Comparison of ENCODE assay signal across 1 cellular context in the genomic region with DNA sequence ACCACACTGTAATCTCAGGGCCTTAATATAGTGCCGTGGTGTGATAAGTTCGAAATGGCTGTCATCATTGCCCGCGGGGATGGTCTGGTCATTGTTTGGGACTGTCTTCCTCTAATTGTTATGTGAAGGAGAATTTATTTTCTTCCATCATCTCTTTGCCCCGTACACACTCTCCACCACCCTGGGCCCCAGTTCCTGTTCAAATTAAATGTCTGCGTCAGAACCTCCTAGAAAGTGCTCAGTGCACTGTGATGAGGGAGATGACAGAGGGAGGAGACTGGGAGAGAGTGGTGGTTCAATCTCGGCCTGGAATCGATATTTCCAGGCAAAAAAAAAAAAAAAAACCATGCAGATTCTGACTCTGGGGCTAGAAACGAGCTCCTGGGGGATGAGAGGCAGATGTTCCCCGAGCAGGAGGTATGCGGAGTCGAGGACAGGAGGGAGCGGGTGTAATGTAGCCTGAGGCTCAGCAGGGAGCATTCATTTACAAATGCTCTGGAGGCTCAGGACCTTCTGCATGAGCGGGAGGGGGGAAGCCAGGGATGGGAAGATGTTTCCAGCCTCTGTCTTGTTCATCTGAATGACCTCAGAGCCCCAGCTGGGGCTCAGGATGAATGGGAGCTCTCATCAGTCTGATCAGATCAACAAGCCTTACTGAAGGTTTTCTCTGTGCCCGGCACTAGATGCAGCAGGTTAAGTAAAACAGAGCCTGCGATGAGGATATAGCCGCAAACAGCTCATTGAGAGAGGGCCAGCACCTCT.
TF ChIP-seq lines count a peak whose summit lies in the region.

No MANE protein-coding gene starts in this region.

TF ChIP-seq in H1, 55 proteins besides CTCF, POLR2A, EP300 and RAD21:
- TF ChIP-seq CTBP2 (IDR thresholded peaks at IDR 0.05; ENCODE audit: borderline replicate concordance, insufficient read depth, insufficient read length, low read length), result peak; percentile 75
- no peak for TF ChIP-seq SIRT6 (IDR thresholded peaks at IDR 0.05; ENCODE audit: low read length)
- TF ChIP-seq GABPA (IDR thresholded peaks at IDR 0.05; ENCODE audit: borderline replicate concordance, insufficient read depth, low read length), result no peak
- no peak for TF ChIP-seq KDM4A (IDR thresholded peaks at IDR 0.05; ENCODE audit: low read depth, low read length, severe bottlenecking)
- TF ChIP-seq, protein P1, sequence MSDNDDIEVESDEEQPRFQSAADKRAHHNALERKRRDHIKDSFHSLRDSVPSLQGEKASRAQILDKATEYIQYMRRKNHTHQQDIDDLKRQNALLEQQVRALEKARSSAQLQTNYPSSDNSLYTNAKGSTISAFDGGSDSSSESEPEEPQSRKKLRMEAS (IDR thresholded peaks at IDR 0.05), result peak; percentile 65; the same call in 1 of the 2 replicates
- 0 out of 2 replicates have a peak, but pooled peaks have one; percentile 15 for TF ChIP-seq TEAD4 (IDR thresholded peaks at IDR 0.05; ENCODE audit: low read depth, low read length)
- no peak for TF ChIP-seq SP1 (IDR thresholded peaks at IDR 0.05; ENCODE audit: low read depth, low read length)
- no peak for TF ChIP-seq TCF12 (IDR thresholded peaks at IDR 0.05; ENCODE audit: low read depth, low read length)
- TF ChIP-seq JUN (IDR thresholded peaks at IDR 0.05; ENCODE audit: low read depth, low read length), result no peak
- peak in 1 of 2 experiments; percentile 66; a peak in 1 of 4 replicates for TF ChIP-seq HDAC2 (IDR thresholded peaks at IDR 0.05; ENCODE audit: borderline replicate concordance in 1 of 2, low read depth in 2 of 2, low read length in 2 of 2)
- TF ChIP-seq, protein P2, sequence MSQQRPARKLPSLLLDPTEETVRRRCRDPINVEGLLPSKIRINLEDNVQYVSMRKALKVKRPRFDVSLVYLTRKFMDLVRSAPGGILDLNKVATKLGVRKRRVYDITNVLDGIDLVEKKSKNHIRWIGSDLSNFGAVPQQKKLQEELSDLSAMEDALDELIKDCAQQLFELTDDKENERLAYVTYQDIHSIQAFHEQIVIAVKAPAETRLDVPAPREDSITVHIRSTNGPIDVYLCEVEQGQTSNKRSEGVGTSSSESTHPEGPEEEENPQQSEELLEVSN (IDR thresholded peaks at IDR 0.05), result peak; percentile 51; the same call in 1 of the 2 replicates
- no peak for TF ChIP-seq TBP (IDR thresholded peaks at IDR 0.05; ENCODE audit: low read depth, low read length)
TF ChIP-seq in H1: peak in this region for 5.
